ENCODE assay signal across 28 cellular contexts in the genomic region with DNA sequence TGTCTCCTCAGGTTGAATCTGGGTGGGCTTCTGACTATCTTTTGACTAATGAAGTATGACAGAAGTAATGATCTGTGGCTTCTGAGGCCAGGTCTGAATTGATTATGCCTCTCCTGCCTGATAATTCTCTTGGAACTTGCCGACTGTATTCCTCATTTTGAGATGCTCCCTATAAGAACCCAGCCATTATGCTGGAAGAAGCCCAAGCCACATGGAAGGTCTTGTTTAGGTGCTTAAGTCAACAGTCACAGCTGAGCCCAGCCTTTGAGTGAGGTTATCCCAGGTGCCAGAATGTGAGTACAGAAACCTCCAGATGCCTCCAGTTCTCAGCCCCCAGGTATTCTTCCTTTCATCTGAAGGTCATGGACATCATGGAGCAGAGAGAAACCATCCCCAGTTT.
"Had no signal": no experiment of that assay in that cellular context is flagged by ENCODE, and none has a peak within 500 bp of the region (broad histone marks: within the 10 kb centered on the region; RNA-seq: fewer than 3 reads in every experiment).

No MANE protein-coding gene starts in this region.

- H3K9me3 ChIP-seq: body of pancreas, spleen had no signal

- H3K4me3 ChIP-seq: body of pancreas, spleen had no signal

- H3K36me3 Mint-ChIP-seq: natural killer cell had no signal

- H3K27ac ChIP-seq: body of pancreas, WERI-Rb-1 had no signal

- H3K4me3 Mint-ChIP-seq: activated naive CD8-positive, alpha-beta T cell treated with anti-CD3 and anti-CD28 coated beads for 36 hours; natural killer cell; T-cell; T-helper 2 cell treated with Interferon-gamma antibody and Interleukin-4, amounts not matched to agents 5 μg/mL and 100 μg/mL, for 36 hours had no signal

- H3K4me1 Mint-ChIP-seq: activated naive CD8-positive, alpha-beta T cell treated with anti-CD3 and anti-CD28 coated beads for 36 hours; natural killer cell had no signal

- DNase-seq: activated CD4-positive, alpha-beta T cell treated with anti-CD3 and anti-CD28 coated beads, Interleukin-2, amount 50 U/mL, for 1 hour; activated CD4-positive, CD25-positive, alpha-beta regulatory T cell treated with anti-CD3 and anti-CD28 coated beads, Interleukin-2, amount 50 U/mL, for 72 hours; activated CD8-positive, alpha-beta memory T cell treated with anti-CD3 and anti-CD28 coated beads for 24 hours; activated CD8-positive, alpha-beta memory T cell treated with anti-CD3 and anti-CD28 coated beads, Interleukin-2, amount 50 U/mL, for 4 hours; activated naive CD4-positive, alpha-beta T cell treated with Interleukin-2 at 50 U/mL for 16 hours; activated naive CD8-positive, alpha-beta T cell treated with anti-CD3 and anti-CD28 coated beads for 36 hours; activated T-cell treated with anti-CD3 and anti-CD28 coated beads, Interleukin-2, amount 50 U/mL, for 48 hours; amniotic stem cell; body of pancreas; caudate nucleus; dermis blood vessel endothelial cell; effector CD8-positive, alpha-beta T cell; hypothalamus; left ventricle myocardium superior; mammary epithelial cell; midbrain; natural killer cell; spleen; stimulated activated CD4-positive, alpha-beta T cell treated with anti-CD3 and anti-CD28 coated beads, Interleukin-4, amount 100 ng/mL, for 1 hour; stimulated activated naive CD4-positive, alpha-beta T cell; T-cell; WERI-Rb-1 had no signal

- H3K27me3 Mint-ChIP-seq: activated naive CD8-positive, alpha-beta T cell treated with anti-CD3 and anti-CD28 coated beads for 36 hours; progenitor cell of endocrine pancreas; T-cell had no signal

- H3K27ac Mint-ChIP-seq: activated naive CD8-positive, alpha-beta T cell treated with anti-CD3 and anti-CD28 coated beads for 36 hours; natural killer cell; progenitor cell of endocrine pancreas; T-helper 2 cell treated with Interferon-gamma antibody and Interleukin-4, amounts not matched to agents 5 μg/mL and 100 μg/mL, for 36 hours had no signal

- H3K4me1 ChIP-seq: body of pancreas, spleen had no signal

- H3K9me3 Mint-ChIP-seq: activated naive CD8-positive, alpha-beta T cell treated with anti-CD3 and anti-CD28 coated beads for 36 hours; T-cell; T-helper 2 cell treated with Interferon-gamma antibody and Interleukin-4, amounts not matched to agents 5 μg/mL and 100 μg/mL, for 36 hours had no signal

- ATAC-seq: body of pancreas, esophagus mucosa, left ventricle myocardium superior, natural killer cell, T-cell had no signal

- H3K27me3 ChIP-seq: body of pancreas, spleen had no signal

- H3K36me3 ChIP-seq: spleen, WERI-Rb-1 had no signal

- FAIRE-seq: frontal cortex, islet of Langerhans, TTC549 had no signal
